8 cellular contexts compared by ENCODE assay signal in the genomic region with DNA sequence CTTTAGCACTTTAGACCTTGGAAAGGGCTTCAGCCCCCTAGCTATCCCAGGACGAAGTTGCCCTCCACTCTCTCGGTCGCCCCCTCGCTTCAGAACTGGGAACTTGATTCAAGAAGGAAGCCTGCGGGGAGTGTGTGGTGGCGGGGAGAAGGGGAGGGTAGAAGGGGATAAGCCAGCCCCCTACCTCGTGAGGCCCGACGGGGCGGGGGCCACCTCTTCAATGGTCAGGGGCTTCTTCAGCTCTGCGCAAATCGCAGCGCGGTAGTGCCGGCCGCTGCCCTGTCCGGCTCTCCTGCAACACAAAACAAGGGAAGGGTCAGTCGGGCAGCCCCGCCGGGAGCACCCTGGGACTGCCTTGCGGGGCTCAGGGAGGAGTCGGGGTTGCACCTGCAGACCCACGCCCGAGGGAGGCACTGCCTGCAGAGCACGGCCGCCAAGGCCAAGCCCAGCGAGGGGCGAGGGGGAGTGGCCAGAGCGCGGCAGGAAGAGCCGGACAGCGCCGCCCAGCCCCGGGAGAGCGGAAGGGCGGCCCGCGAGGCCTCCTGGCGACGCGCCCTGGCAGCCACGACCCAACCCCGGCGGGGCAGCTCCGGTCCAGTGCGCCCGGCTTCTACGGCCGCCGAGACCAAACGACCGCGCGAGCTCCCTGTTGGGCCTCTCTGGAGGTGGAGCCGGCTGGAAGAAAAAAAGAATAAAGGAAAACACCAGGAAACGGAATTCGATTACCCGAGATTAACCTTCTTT. TPM values are rescaled to one million over a fixed set of nuclear protein-coding genes. Genes with fewer than 3 reads are reported as not detected.
A peak's percentile ranks its signal among the peaks of the same experiment; 100 is the strongest.
DNase-seq lines count a peak whose midpoint lies in the region; ATAC-seq and TF ChIP-seq lines count a peak whose summit lies in the region.

No MANE protein-coding gene starts in this region.

- H2AK5ac ChIP-seq in IMR-90 (ENCODE audit: low read depth, low read length): no peak overlapping the region

- 0 out of 2 replicates have a peak, but pooled peaks have one; percentile 14 for TF ChIP-seq RAD21 in IMR-90 (IDR thresholded peaks at IDR 0.05; ENCODE audit: low read length)

- CTCF ChIA-PET in BJ (lab: Yijun Ruan, JAX): interaction anchor here (0.6 to 2.1 kb wide), 15 partner anchors 9 to 464 kb away, joined by 3 to 10 read pairs (median 5); no protein-coding TSS in a partner anchor
- CTCF ChIA-PET in IMR-90 (lab: Yijun Ruan, JAX): interaction anchor here (0.6 to 1.0 kb wide), 6 partner anchors 24 to 836 kb away, joined by 3 to 5 read pairs (median 3); no protein-coding TSS in a partner anchor

- WGBS in IMR-90 (ENCODE audit: extremely low coverage in 2 of 2, insufficient read length in 1 of 2), 2 experiments: 11% methylated on average over 9 of the region's 58 CpGs; no CpG with 5 or more reads in 1 of the 2 experiments

- H3K23ac ChIP-seq in IMR-90 (ENCODE audit: low read depth, low read length): peak overlapping the region; percentile 84; the same call in 1 of the 2 replicates

- in situ Hi-C loops in IMR-90 (cut with MboI; ENCODE audit: low sequenced_read_pairs): no loop called here
- in situ Hi-C loops in brain microvascular endothelial cell (cut with HindIII; ENCODE audit: low pct_ligation_motif_present, low sequenced_read_pairs): no loop called here

- H3K27ac ChIP-seq in IMR-90 (ENCODE audit: insufficient read depth, low read length) (no peak overlapping the region), brain microvascular endothelial cell (peak overlapping the region; percentile 39)

- H3K9me1 ChIP-seq in IMR-90 (ENCODE audit: insufficient read depth, low read length): peaks cover 6% of the 10 kb centered on the region; the same call in 1 of the 2 replicates

- no peak overlapping the region; the same call in 1 of the 2 replicates for H2BK20ac ChIP-seq in IMR-90 (ENCODE audit: low read depth, low read length)

- no peaks in the 10 kb centered on the region for H4K20me1 ChIP-seq in IMR-90 (ENCODE audit: insufficient read depth, low read length)

- peak overlapping the region; percentile 73 for H2AK9ac ChIP-seq in IMR-90 (replicated peaks; ENCODE audit: low read depth, low read length, poor library complexity)

- ATAC-seq in IMR-90 (ENCODE audit: low read depth) (peak; percentile 98), GM21447 (IDR thresholded peaks at IDR 0.05; ENCODE audit: unreplicated experiment) (no peak)

- H4K5ac ChIP-seq in IMR-90 (ENCODE audit: low read depth, low read length): peak overlapping the region; percentile 56; the same call in 1 of the 2 replicates

- peak overlapping the region; percentile 59; the same call in 1 of the 2 replicates for H3K56ac ChIP-seq in IMR-90 (ENCODE audit: extremely low read depth, insufficient read depth, low read length)

- no peak for TF ChIP-seq POLR2A in IMR-90 (IDR thresholded peaks at IDR 0.05; ENCODE audit: low read depth, low read length)

- peak overlapping the region; percentile 94 for H3K14ac ChIP-seq in IMR-90 (replicated peaks; ENCODE audit: low read depth, low read length)

- peak overlapping the region; percentile 59 for H2BK120ac ChIP-seq in IMR-90 (ENCODE audit: low read depth, low read length)

- dilution Hi-C loops in IMR-90 (cut with HindIII; ENCODE audit: low sequenced_read_pairs, unreplicated experiment): loop anchor here (25.0 kb wide), 1 partner anchor 250 kb away; no protein-coding TSS in a partner anchor

- intact Hi-C loops in IMR-90 (cut with micrococcal nuclease): no loop called here

- POLR2A ChIA-PET in BJ (lab: Charles Lee) (interaction anchor here (0.6 to 0.7 kb wide), 4 partner anchors 24 to 61 kb away, joined by 3 to 5 read pairs (median 3); no protein-coding TSS in a partner anchor), IMR-90 (lab: Charles Lee; ENCODE audit: unreplicated experiment) (interaction anchor here (0.7 kb wide), 1 partner anchor 96 kb away, joined by 3 read pairs; no protein-coding TSS in a partner anchor)

- H4K91ac ChIP-seq in IMR-90 (ENCODE audit: insufficient read depth, low read depth, low read length): peak overlapping the region; percentile 70; the same call in 1 of the 2 replicates

- H3K4me2 ChIP-seq in IMR-90 (ENCODE audit: low read depth, low read length): peak overlapping the region; percentile 64

- 0 out of 2 replicates have a peak overlapping the region, but pooled peaks have one; percentile 61 for H3K9ac ChIP-seq in IMR-90 (ENCODE audit: low read depth, low read length)

- no peak overlapping the region for H2BK5ac ChIP-seq in IMR-90 (ENCODE audit: low read depth, low read length, poor library complexity, severe bottlenecking)

- H3K4me3 ChIP-seq in BJ (ENCODE audit: low read depth, low read length) (peak overlapping the region; percentile 52), IMR-90 (ENCODE audit: insufficient read depth, low read depth, low read length) (peak overlapping the region; percentile 54), brain microvascular endothelial cell (ENCODE audit: low read depth, low read length) (peak overlapping the region; percentile 70), iPS-11a (ENCODE audit: low read depth, low read length) (peak overlapping the region; percentile 48)

- no peaks in the 10 kb centered on the region for H3K36me3 ChIP-seq in BJ (ENCODE audit: control insufficient read depth, insufficient read depth, low read length)
- H3K36me3 ChIP-seq in IMR-90 (ENCODE audit: control insufficient read depth, insufficient read depth, low read length): no peaks in the 10 kb centered on the region
- H3K36me3 ChIP-seq in brain microvascular endothelial cell (replicated peaks): no peaks in the 10 kb centered on the region

- TF ChIP-seq CTCF in BJ (IDR thresholded peaks at IDR 0.05; ENCODE audit: insufficient read depth, low read depth, low read length) (peak; percentile 48), IMR-90 (conservative IDR thresholded peaks at IDR 0.05; ENCODE audit: low read depth, low read length) (peak; percentile 34; the same call in 1 of the 2 replicates), brain microvascular endothelial cell (IDR thresholded peaks at IDR 0.05; ENCODE audit: low read depth, low read length, missing control alignments) (peak; percentile 69)

- peak overlapping the region; percentile 11; the same call in 1 of the 2 replicates for H3K18ac ChIP-seq in IMR-90 (ENCODE audit: low read depth, low read length)

- no peaks in the 10 kb centered on the region for H3K27me3 ChIP-seq in BJ (ENCODE audit: control insufficient read depth, insufficient read depth, low read length)
- H3K27me3 ChIP-seq in IMR-90 (ENCODE audit: control insufficient read depth, insufficient read depth, low read length): no peaks in the 10 kb centered on the region
- no peaks in the 10 kb centered on the region for H3K27me3 ChIP-seq in brain microvascular endothelial cell (replicated peaks)

- peak overlapping the region; percentile 72 for H3K4ac ChIP-seq in IMR-90 (ENCODE audit: low read depth, low read length)

- DNase-seq in BJ (ENCODE audit: low read depth) (no peak), IMR-90 (peak; percentile 54), brain microvascular endothelial cell (peak; percentile 49), putamen (ENCODE audit: low spot score) (peak; percentile 74), NCI-H1694 treated with DMSO at 0.1 percent for 48 hours (lab: John Stamatoyannopoulos, UW) (no peak)
- DNase-seq in stimulated activated CD4-positive, alpha-beta T cell treated with anti-CD3 and anti-CD28 coated beads, Interleukin-2, amount 100 ng/mL, for 48 hours: no peak

- no TSS peak for BruUV-seq in IMR-90 (replicated peaks; lab: Mats Ljungman, UMichigan)

- peak overlapping the region; percentile 97 for H2AFZ ChIP-seq in IMR-90 (replicated peaks; ENCODE audit: low read length, poor library complexity)

- H3K4me1 ChIP-seq in IMR-90 (ENCODE audit: control insufficient read depth, insufficient read depth, low read length): no peaks in the 10 kb centered on the region

- H4K8ac ChIP-seq in IMR-90 (ENCODE audit: low read depth in 2 of 2, low read length in 2 of 2): peak overlapping the region; percentile 96 to 97

- H2BK15ac ChIP-seq in IMR-90 (ENCODE audit: low read depth, low read length): 0 out of 3 replicates have a peak overlapping the region, but pooled peaks have one; percentile 52

- H3K79me1 ChIP-seq in IMR-90 (ENCODE audit: low read depth in 1 of 2, low read length in 2 of 2): no peaks in the 10 kb centered on the region

- H3K9me3 ChIP-seq in IMR-90 (ENCODE audit: control insufficient read depth, insufficient read depth, low read length): no peaks in the 10 kb centered on the region

TF ChIP-seq in IMR-90, 13 proteins besides CTCF, POLR2A, EP300 and RAD21 (continues in another document):
- no peak for TF ChIP-seq SMC3 (IDR thresholded peaks at IDR 0.05; ENCODE audit: low read depth, low read length)
- TF ChIP-seq, protein P1, sequence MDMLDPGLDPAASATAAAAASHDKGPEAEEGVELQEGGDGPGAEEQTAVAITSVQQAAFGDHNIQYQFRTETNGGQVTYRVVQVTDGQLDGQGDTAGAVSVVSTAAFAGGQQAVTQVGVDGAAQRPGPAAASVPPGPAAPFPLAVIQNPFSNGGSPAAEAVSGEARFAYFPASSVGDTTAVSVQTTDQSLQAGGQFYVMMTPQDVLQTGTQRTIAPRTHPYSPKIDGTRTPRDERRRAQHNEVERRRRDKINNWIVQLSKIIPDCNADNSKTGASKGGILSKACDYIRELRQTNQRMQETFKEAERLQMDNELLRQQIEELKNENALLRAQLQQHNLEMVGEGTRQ (IDR thresholded peaks at IDR 0.05; ENCODE audit: low read depth, low read length): no peak
- TF ChIP-seq BHLHE40 (IDR thresholded peaks at IDR 0.05; ENCODE audit: low read depth, low read length): no peak
- TF ChIP-seq CEBPB (IDR thresholded peaks at IDR 0.05; ENCODE audit: low read depth, low read length): no peak
- TF ChIP-seq MXI1 (IDR thresholded peaks at IDR 0.05; ENCODE audit: borderline replicate concordance, low read depth, low read length): no peak
- TF ChIP-seq RFX5 (IDR thresholded peaks at IDR 0.05; ENCODE audit: low read depth, low read length): no peak
- TF ChIP-seq, protein P2, sequence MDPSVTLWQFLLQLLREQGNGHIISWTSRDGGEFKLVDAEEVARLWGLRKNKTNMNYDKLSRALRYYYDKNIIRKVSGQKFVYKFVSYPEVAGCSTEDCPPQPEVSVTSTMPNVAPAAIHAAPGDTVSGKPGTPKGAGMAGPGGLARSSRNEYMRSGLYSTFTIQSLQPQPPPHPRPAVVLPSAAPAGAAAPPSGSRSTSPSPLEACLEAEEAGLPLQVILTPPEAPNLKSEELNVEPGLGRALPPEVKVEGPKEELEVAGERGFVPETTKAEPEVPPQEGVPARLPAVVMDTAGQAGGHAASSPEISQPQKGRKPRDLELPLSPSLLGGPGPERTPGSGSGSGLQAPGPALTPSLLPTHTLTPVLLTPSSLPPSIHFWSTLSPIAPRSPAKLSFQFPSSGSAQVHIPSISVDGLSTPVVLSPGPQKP (IDR thresholded peaks at IDR 0.05; ENCODE audit: borderline replicate concordance, low read depth, low read length): no peak
- no peak for TF ChIP-seq CHD1 (IDR thresholded peaks at IDR 0.05; ENCODE audit: low read depth, low read length)

RNA-seq across cellular contexts. Expression of a gene that starts 56.2 kb away (rescaled TPM):
- polyA plus RNA-seq in BJ (2011; rRNA removed): 27.5 and 27.7 TPM in 2 replicates
- polyA minus RNA-seq in BJ (2011; rRNA and poly(A)+ RNA removed): 39.2 and 47.9 TPM in 2 replicates
- total RNA-seq in IMR-90 (2012; rRNA removed): 19.2 and 20.6 TPM in 2 replicates
- 12.9 and 13.1 TPM in 2 replicates for polyA plus RNA-seq in IMR-90 (2012; rRNA removed)
- polyA plus RNA-seq in IMR-90 (2012; cell fraction: cytosol; rRNA removed): 5.1 TPM in 2 replicates
- 26.8 and 71.5 TPM in 2 replicates for polyA plus RNA-seq in IMR-90 (2012; cell fraction: nucleus; rRNA removed; ENCODE audit: low replicate concordance)

Comparison
In these comparisons a context has a peak if more than half of its experiments do, and no peak if none do; other contexts are left out.
1. DNase-seq: peak in IMR-90 (single experiment), brain microvascular endothelial cell (single experiment) and putamen (single experiment); none in BJ (single experiment), stimulated activated CD4-positive, alpha-beta T cell treated with anti-CD3 and anti-CD28 coated beads, Interleukin-2, amount 100 ng/mL, for 48 hours (0 of 2) and NCI-H1694 treated with DMSO at 0.1 percent for 48 hours (single experiment).
2. Peak in every context shown above with its lines, with median percentiles within 50 percentile points of each other: H3K4me3 ChIP-seq and CTCF ChIP-seq.